In the genomic region with DNA sequence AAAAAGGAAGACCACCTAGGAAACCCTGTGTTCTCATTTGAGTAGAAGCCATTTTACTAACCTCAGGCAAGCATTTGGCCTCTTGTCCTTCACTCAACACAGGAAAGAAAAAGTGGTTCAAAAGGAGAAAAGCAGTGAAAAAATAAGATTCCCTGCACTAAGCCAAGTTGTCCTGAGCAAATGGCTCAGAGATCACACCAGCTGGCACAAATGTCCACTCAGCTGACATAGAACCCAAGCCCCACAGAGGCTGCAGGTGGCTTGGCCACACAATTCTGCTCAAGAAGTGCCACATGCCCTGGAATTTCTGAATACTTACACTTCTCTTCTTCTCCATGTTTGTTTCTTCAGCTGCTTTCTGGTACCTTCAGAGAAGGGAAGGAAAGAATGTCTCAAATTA, we compare ENCODE assay signal across 22 cellular contexts.
"Had no signal": no experiment of that assay in that cellular context is flagged by ENCODE, and none has a peak within 500 bp of the region (broad histone marks: within the 10 kb centered on the region; RNA-seq: fewer than 3 reads in every experiment).

No MANE protein-coding gene starts in this region.

- H3K4me1 ChIP-seq: gastrocnemius medialis, neural progenitor cell had no signal

- ATAC-seq: esophagus mucosa; gastrocnemius medialis; left ventricle myocardium superior; lower lobe of right lung; mucosa of descending colon; naive thymus-derived CD4-positive, alpha-beta T cell; sciatic nerve; stimulated activated naive CD8-positive, alpha-beta T cell treated with anti-CD3 and anti-CD28 coated beads, Interleukin-15, amount 100 ng/mL, for 72 hours had no signal

- H2AFZ ChIP-seq: neural progenitor cell, parathyroid adenoma had no signal

- H3K36me3 ChIP-seq: gastrocnemius medialis, neural progenitor cell had no signal

- H3K27me3 ChIP-seq: dorsolateral prefrontal cortex, gastrocnemius medialis, neural progenitor cell, suprapubic skin had no signal

- H3K27ac ChIP-seq: epithelial cell of prostate, gastrocnemius medialis, lower lobe of right lung, neural progenitor cell, parathyroid adenoma, suprapubic skin had no signal

- DNase-seq: effector CD4-positive, alpha-beta T cell; foreskin fibroblast; gastrocnemius medialis; head of caudate nucleus; left ventricle myocardium superior; lower lobe of right lung; mucosa of descending colon; naive thymus-derived CD4-positive, alpha-beta T cell; stimulated activated CD4-positive, alpha-beta T cell treated with anti-CD3 and anti-CD28 coated beads, Interleukin-12 subunit alpha, Interleukin-12 subunit beta, amount 100 ng/mL, for 4 hours; stimulated activated CD4-positive, alpha-beta T cell treated with anti-CD3 and anti-CD28 coated beads, Interleukin-1b, Interleukin-23, amount 100 ng/mL, for 48 hours; stimulated activated CD4-positive, alpha-beta T cell treated with anti-CD3 and anti-CD28 coated beads, Interleukin-4, amount 100 ng/mL, for 1 hour; stimulated activated CD8-positive, alpha-beta memory T cell treated with anti-CD3 and anti-CD28 coated beads, Interleukin-4, amount 100 ng/mL, for 48 hours; stimulated activated naive CD4-positive, alpha-beta T cell; stimulated activated naive CD8-positive, alpha-beta T cell treated with anti-CD3 and anti-CD28 coated beads, Interleukin-15, amount 100 ng/mL, for 72 hours had no signal

- H3K4me2 ChIP-seq: neural progenitor cell, smooth muscle cell had no signal

- H3K9me3 ChIP-seq: gastrocnemius medialis, lower lobe of right lung, mucosa of descending colon, suprapubic skin had no signal

- H3K9ac ChIP-seq: neural progenitor cell, parathyroid adenoma had no signal

- H3K4me3 ChIP-seq: dorsolateral prefrontal cortex, gastrocnemius medialis, lower lobe of right lung, mucosa of descending colon, neural progenitor cell, smooth muscle cell, suprapubic skin had no signal
